Comparison of ENCODE assay signal across 12 cellular contexts in genomic region chr16:79639576-79640311, GRCh38. TPM values are rescaled to one million over a fixed set of nuclear protein-coding genes. Genes with fewer than 3 reads are reported as not detected.
DNase-seq lines count a peak whose midpoint lies in the region; ATAC-seq and TF ChIP-seq lines count a peak whose summit lies in the region.
"Had no signal": no experiment of that assay in that cellular context is flagged by ENCODE, and none has a peak within 500 bp of the region (broad histone marks: within the 10 kb centered on the region; RNA-seq: fewer than 3 reads in every experiment).

No MANE protein-coding gene starts in this region.

- H3K27me3 ChIP-seq in PC-3 (ENCODE audit: low read length) = no peaks in the 10 kb centered on the region

- no peaks in the 10 kb centered on the region for H3K79me2 ChIP-seq in PC-3 (ENCODE audit: low read length)

- intact Hi-C loops in PC-3 (cut with micrococcal nuclease) = no loop called here
- intact Hi-C loops in cardiac septum (cut with DNase I) = no loop called here

- H3K4me1 ChIP-seq in PC-3 (ENCODE audit: insufficient read depth, low read length) = no peaks in the 10 kb centered on the region

- H4K20me1 ChIP-seq in PC-3 (ENCODE audit: low read length) = no peaks in the 10 kb centered on the region

- H3K4me2 ChIP-seq in PC-3 (ENCODE audit: low read length) = no peak overlapping the region

- DNase-seq in activated naive CD4-positive, alpha-beta T cell treated with Interleukin-2 at 50 U/mL for 16 hours = peak; percentile 35
- DNase-seq in activated naive CD4-positive, alpha-beta T cell (lab: John Stamatoyannopoulos, UW) = no peak
- DNase-seq in PC-3 (peak; percentile 33), NAMALWA (ENCODE audit: low spot score) (no peak), cardiac septum (ENCODE audit: low spot score) (no peak)
- DNase-seq in effector memory CD8-positive, alpha-beta T cell = no peak
- no peak for DNase-seq in stimulated activated effector memory CD8-positive, alpha-beta T cell treated with anti-CD3 and anti-CD28 coated beads, Interleukin-12 subunit alpha, Interleukin-12 subunit beta, amount 100 ng/mL, for 72 hours (ENCODE audit: low spot score in 2 of 2)
- DNase-seq: AML-193, GOT3, kidney, NCI-H187 treated with DMSO at 0.1 percent for 48 hours had no signal

- H3K9me3 ChIP-seq in PC-3 (ENCODE audit: low read length) = no peaks in the 10 kb centered on the region

- no peaks in the 10 kb centered on the region for H3F3A ChIP-seq in PC-3 (ENCODE audit: low read length, unreplicated experiment)

- no peaks in the 10 kb centered on the region for H3K9me2 ChIP-seq in PC-3 (replicated peaks; ENCODE audit: low read length)

- H3K4me3 Mint-ChIP-seq in effector memory CD8-positive, alpha-beta T cell = peak overlapping the region; percentile 18 to 39
- peak overlapping the region; percentile 6 for H3K4me3 Mint-ChIP-seq in stimulated activated effector memory CD8-positive, alpha-beta T cell treated with anti-CD3 and anti-CD28 coated beads, Interleukin-12 subunit alpha, Interleukin-12 subunit beta, amount 100 ng/mL, for 72 hours

- no TSS peak for BruUV-seq in PC-3 (replicated peaks; lab: Mats Ljungman, UMichigan)

- no peak overlapping the region for H3K9ac ChIP-seq in PC-3 (ENCODE audit: low read length)

- no peak for ATAC-seq in PC-3
- no peak for ATAC-seq in effector memory CD8-positive, alpha-beta T cell (replicated peaks)
- peak; percentile 75 for ATAC-seq in stimulated activated effector memory CD8-positive, alpha-beta T cell treated with anti-CD3 and anti-CD28 coated beads, Interleukin-12 subunit alpha, Interleukin-12 subunit beta, amount 100 ng/mL, for 72 hours
- no peak for ATAC-seq in GM19324 (IDR thresholded peaks at IDR 0.05; ENCODE audit: low FRiP score, unreplicated experiment)

- no peaks in the 10 kb centered on the region for H3K9me3 Mint-ChIP-seq in effector memory CD8-positive, alpha-beta T cell
- H3K9me3 Mint-ChIP-seq in stimulated activated effector memory CD8-positive, alpha-beta T cell treated with anti-CD3 and anti-CD28 coated beads, Interleukin-12 subunit alpha, Interleukin-12 subunit beta, amount 100 ng/mL, for 72 hours = no peaks in the 10 kb centered on the region

- no peak overlapping the region for H2AFZ ChIP-seq in PC-3 (ENCODE audit: low read length)

- POLR2A ChIA-PET in PC-3 (lab: Charles Lee; ENCODE audit: unreplicated experiment) = no interaction called here

- H3K27ac Mint-ChIP-seq in effector memory CD8-positive, alpha-beta T cell = no peak overlapping the region
- peak overlapping the region; percentile 44 for H3K27ac Mint-ChIP-seq in stimulated activated effector memory CD8-positive, alpha-beta T cell treated with anti-CD3 and anti-CD28 coated beads, Interleukin-12 subunit alpha, Interleukin-12 subunit beta, amount 100 ng/mL, for 72 hours

- H3K4me1 Mint-ChIP-seq in effector memory CD8-positive, alpha-beta T cell (ENCODE audit: low read depth in 2 of 2) = peaks cover 8 to 24% of the 10 kb centered on the region in 2 donors
- H3K4me1 Mint-ChIP-seq in stimulated activated effector memory CD8-positive, alpha-beta T cell treated with anti-CD3 and anti-CD28 coated beads, Interleukin-12 subunit alpha, Interleukin-12 subunit beta, amount 100 ng/mL, for 72 hours = peaks cover 35% of the 10 kb centered on the region

- H3K36me3 ChIP-seq in PC-3 (ENCODE audit: low read depth, low read length) = no peaks in the 10 kb centered on the region

- CTCF ChIA-PET in PC-3 (lab: Charles Lee) = no interaction called here

- no peak overlapping the region for H3K27ac ChIP-seq in PC-3 (ENCODE audit: low read length)

- TF ChIP-seq CTCF in PC-3 (conservative IDR thresholded peaks at IDR 0.05; ENCODE audit: low read depth, low read length) = no peak

- no peaks in the 10 kb centered on the region for H3K36me3 Mint-ChIP-seq in effector memory CD8-positive, alpha-beta T cell (ENCODE audit: insufficient read depth)
- no peaks in the 10 kb centered on the region for H3K36me3 Mint-ChIP-seq in stimulated activated effector memory CD8-positive, alpha-beta T cell treated with anti-CD3 and anti-CD28 coated beads, Interleukin-12 subunit alpha, Interleukin-12 subunit beta, amount 100 ng/mL, for 72 hours

- H3K4me3 ChIP-seq in PC-3 (ENCODE audit: low read length) = no peak overlapping the region

- H3K27me3 Mint-ChIP-seq in effector memory CD8-positive, alpha-beta T cell = no peaks in the 10 kb centered on the region

RNA-seq across cellular contexts. Expression of gene MAF, which starts 39.2 kb away (rescaled TPM):
- not detected in 2 replicates for total RNA-seq in PC-3 (2014; rRNA removed)
- total RNA-seq in cardiac septum = 8.9 TPM

Comparison
In these comparisons a context has a peak if more than half of its experiments do, and no peak if none do; other contexts are left out.
1. DNase-seq: peak in activated naive CD4-positive, alpha-beta T cell treated with Interleukin-2 at 50 U/mL for 16 hours (single experiment) and PC-3 (single experiment); none in activated naive CD4-positive, alpha-beta T cell (0 of 4), effector memory CD8-positive, alpha-beta T cell (0 of 3), stimulated activated effector memory CD8-positive, alpha-beta T cell treated with anti-CD3 and anti-CD28 coated beads, Interleukin-12 subunit alpha, Interleukin-12 subunit beta, amount 100 ng/mL, for 72 hours (0 of 2), NAMALWA (single experiment) and cardiac septum (single experiment).